ENCODE assay signal across 9 cellular contexts in the genomic region with DNA sequence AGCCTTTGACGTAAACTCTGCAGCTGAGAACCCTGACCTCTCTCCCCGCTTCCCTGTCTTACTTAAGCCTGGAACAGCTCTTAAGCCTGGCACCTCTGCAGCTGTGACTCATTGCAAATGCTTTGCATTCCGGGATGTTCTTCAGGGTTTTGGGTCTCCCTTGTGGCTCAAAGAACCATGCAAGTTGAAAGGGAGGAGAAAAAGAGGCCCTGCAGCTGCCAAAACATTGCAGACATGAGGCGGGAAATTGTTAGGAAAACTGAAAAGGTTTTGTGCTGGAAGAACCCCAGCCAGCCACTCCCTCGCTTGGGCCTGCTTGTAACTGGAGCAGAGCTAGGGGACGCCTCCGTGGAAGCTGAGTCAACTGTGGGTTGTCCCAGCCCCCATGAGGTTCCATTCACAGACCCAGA.
A peak's percentile ranks its signal among the peaks of the same experiment; 100 is the strongest.
DNase-seq lines count a peak whose midpoint lies in the region; ATAC-seq, FAIRE-seq and TF ChIP-seq lines count a peak whose summit lies in the region.
"Had no signal": no experiment of that assay in that cellular context is flagged by ENCODE, and none has a peak within 500 bp of the region (broad histone marks: within the 10 kb centered on the region; RNA-seq: fewer than 3 reads in every experiment).

No MANE protein-coding gene starts in this region.

- H3K4me1 ChIP-seq in small intestine (ENCODE audit: control insufficient read depth in 2 of 2, insufficient read depth in 1 of 2, low read depth in 1 of 2, low read length in 1 of 2) = no peaks in the 10 kb centered on the region

- H3K4me3 ChIP-seq in brain microvascular endothelial cell (ENCODE audit: low read depth, low read length) (no peak overlapping the region), small intestine (ENCODE audit: low read depth in 1 of 2, low read length in 2 of 2) (no peak overlapping the region)

- WGBS in small intestine, 3 donors = 53 to 65% (median 58%) methylated on average over 7 of the region's 7 CpGs

- no peaks in the 10 kb centered on the region for H3K27me3 ChIP-seq in brain microvascular endothelial cell (replicated peaks)
- H3K27me3 ChIP-seq in small intestine (ENCODE audit: control insufficient read depth in 2 of 2, insufficient read depth in 2 of 2, low read length in 2 of 2) = no peaks in the 10 kb centered on the region

- DNase-seq in HCEC 1CT = peak; percentile 97
- DNase-seq in brain microvascular endothelial cell = peak; percentile 97
- DNase-seq in iPS-NIHi7 (ENCODE audit: extremely low spot score) = peak; percentile 77
- peak; percentile 3 for DNase-seq in small intestine
- no peak for DNase-seq in stimulated activated naive CD4-positive, alpha-beta T cell (lab: John Stamatoyannopoulos, UW)
- DNase-seq in activated CD4-positive, CD25-positive, alpha-beta regulatory T cell (lab: John Stamatoyannopoulos, UW) = no peak
- no peak for DNase-seq in erythroblast (lab: John Stamatoyannopoulos, UW)
- DNase-seq: effector memory CD8-positive, alpha-beta T cell had no signal

- FAIRE-seq in small intestine (lab: Jason Lieb, UNC) = no peak

- no peaks in the 10 kb centered on the region for H3K9me3 ChIP-seq in small intestine (ENCODE audit: control insufficient read depth, low read depth)

- H3K36me3 ChIP-seq in brain microvascular endothelial cell (replicated peaks) = no peaks in the 10 kb centered on the region
- no peaks in the 10 kb centered on the region for H3K36me3 ChIP-seq in small intestine (ENCODE audit: control insufficient read depth in 2 of 2, insufficient read depth in 2 of 2, low read length in 2 of 2)

- in situ Hi-C loops in brain microvascular endothelial cell (cut with HindIII; ENCODE audit: low pct_ligation_motif_present, low sequenced_read_pairs) = no loop called here

- peak overlapping the region; percentile 64 for H3K27ac ChIP-seq in brain microvascular endothelial cell
- H3K27ac ChIP-seq in small intestine (ENCODE audit: low read depth in 1 of 2, low read length in 1 of 2) = peak overlapping the region in 1 of 2 donors; percentile 62

- ATAC-seq in HG03175 (IDR thresholded peaks at IDR 0.05; ENCODE audit: unreplicated experiment) = no peak
- ATAC-seq: effector memory CD8-positive, alpha-beta T cell had no signal

- no peak for TF ChIP-seq POLR2A in erythroblast (IDR thresholded peaks at IDR 0.05; ENCODE audit: low read length)

- TF ChIP-seq CTCF in brain microvascular endothelial cell (IDR thresholded peaks at IDR 0.05; ENCODE audit: low read depth, low read length, missing control alignments) = no peak

Comparison
In these comparisons a context has a peak if more than half of its experiments do, and no peak if none do; other contexts are left out.
1. DNase-seq: peak in HCEC 1CT (single experiment), brain microvascular endothelial cell (single experiment), iPS-NIHi7 (single experiment) and small intestine (single experiment); none in stimulated activated naive CD4-positive, alpha-beta T cell (0 of 6), activated CD4-positive, CD25-positive, alpha-beta regulatory T cell (0 of 4) and erythroblast (0 of 2).